11 cellular contexts compared by ENCODE assay signal in the genomic region with DNA sequence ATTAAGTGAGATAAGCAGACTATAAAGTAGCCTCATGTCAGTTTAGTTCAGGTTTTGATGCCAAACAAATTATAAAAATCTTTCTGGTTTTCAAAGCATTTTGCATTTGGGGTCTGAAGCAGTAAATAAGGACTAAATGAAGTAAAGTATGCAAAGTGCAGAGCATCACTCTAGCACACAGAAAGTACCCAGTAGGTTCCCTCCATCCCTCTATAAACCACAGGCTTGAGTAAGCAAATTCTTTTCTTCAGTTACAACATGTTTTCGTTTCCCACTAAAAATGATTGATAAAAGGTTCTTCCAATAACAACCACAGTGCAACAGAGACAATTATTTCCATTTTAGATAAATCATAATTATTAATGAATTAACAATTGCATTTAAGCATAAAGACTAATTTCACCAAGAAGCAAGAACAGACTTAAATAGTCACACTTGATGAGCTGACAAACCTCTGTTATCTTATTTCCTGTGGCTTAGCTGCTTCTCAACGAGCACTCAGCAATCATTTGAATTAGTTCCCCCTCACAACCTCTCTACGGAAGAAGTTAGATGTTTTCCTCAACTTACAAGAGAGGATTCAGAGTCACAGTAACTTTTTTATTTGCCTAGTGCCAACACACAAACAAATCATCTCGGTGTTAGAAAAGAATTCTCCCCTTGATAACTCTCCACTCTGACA.
A peak's percentile ranks its signal among the peaks of the same experiment; 100 is the strongest.
DNase-seq lines count a peak whose midpoint lies in the region; ATAC-seq, FAIRE-seq and TF ChIP-seq lines count a peak whose summit lies in the region.
"Had no signal": no experiment of that assay in that cellular context is flagged by ENCODE, and none has a peak within 500 bp of the region (broad histone marks: within the 10 kb centered on the region; RNA-seq: fewer than 3 reads in every experiment).

No MANE protein-coding gene starts in this region.

- H3K79me2 ChIP-seq in GM12878 (ENCODE audit: control insufficient read depth, insufficient read depth, low read length) = no peaks in the 10 kb centered on the region

- peak overlapping the region; percentile 8; the same call in 1 of the 2 replicates for H3K9ac ChIP-seq in GM12878 (ENCODE audit: control insufficient read depth, insufficient read depth, low read length)

- H3K4me3 Mint-ChIP-seq in mesothelial cell of epicardium = no peak overlapping the region

- TF ChIP-seq CTCF in GM13977 (IDR thresholded peaks at IDR 0.05; ENCODE audit: extremely low read depth, insufficient read depth, missing control alignments) = no peak
- TF ChIP-seq CTCF in GM12878 (IDR thresholded peaks at IDR 0.05 in 2 of 3, conservative IDR thresholded peaks at IDR 0.05 in 1 of 3; ENCODE audit: control insufficient read depth in 2 of 3, extremely low read depth in 1 of 3, insufficient read depth in 1 of 3, low read depth in 3 of 3, low read length in 3 of 3) = no peak
- no peak for TF ChIP-seq CTCF in mesothelial cell of epicardium (IDR thresholded peaks at IDR 0.05; ENCODE audit: unreplicated experiment)

- no peaks in the 10 kb centered on the region; the same call in 1 of the 3 replicates for H3K9me3 ChIP-seq in GM12878 (replicated peaks; ENCODE audit: control insufficient read depth, insufficient read depth, low read length)

- H3K27me3 Mint-ChIP-seq in mesothelial cell of epicardium (ENCODE audit: low read depth) = no peaks in the 10 kb centered on the region

- no peaks in the 10 kb centered on the region for H3K27me3 ChIP-seq in GM12878 (replicated peaks in 1 of 2; ENCODE audit: control insufficient read depth in 2 of 2, insufficient read depth in 2 of 2, low read length in 1 of 2)

- H3K36me3 Mint-ChIP-seq in mesothelial cell of epicardium = peaks cover 3% of the 10 kb centered on the region

- TF ChIP-seq EP300 in GM12878 (IDR thresholded peaks at IDR 0.05; ENCODE audit: borderline replicate concordance in 1 of 2, control insufficient read depth in 1 of 2, low read depth in 2 of 2, low read length in 2 of 2) = no peak

- BruUV-seq in GM12878 (replicated peaks; lab: Mats Ljungman, UMichigan) = no TSS peak

- peaks cover 2% of the 10 kb centered on the region for H3K4me1 Mint-ChIP-seq in mesothelial cell of epicardium

- intact Hi-C loops in GM12878 (cut with micrococcal nuclease; ENCODE audit: unreplicated experiment) = no loop called here

- 41% methylated on average over 4 of the region's 4 CpGs for WGBS in GM12878 (ENCODE audit: insufficient coverage, insufficient replicate concordance, low lambda C conversion rate, missing lambda C conversion rate)

- TF ChIP-seq RAD21 in GM12878 (IDR thresholded peaks at IDR 0.05; ENCODE audit: insufficient read depth, low read depth, low read length) = no peak

- ATAC-seq in GM21360 (IDR thresholded peaks at IDR 0.05; ENCODE audit: unreplicated experiment) (peak; percentile 38), HG03354 (IDR thresholded peaks at IDR 0.05; ENCODE audit: poor library complexity, severe bottlenecking, unreplicated experiment) (peak; percentile 67), GM12878 (peak; percentile 71), left lobe of liver (no peak)

- RAD21 ChIA-PET in GM12878 (lab: Charles Lee; ENCODE audit: unreplicated experiment) = interaction anchor here (1.0 kb wide), 1 partner anchor 169 kb away, joined by 3 read pairs; no protein-coding TSS in a partner anchor

- in situ Hi-C loops in GM13977 (cut with MboI; ENCODE audit: low pct_unique_long_range_greater_than_20kb, low sequenced_read_pairs, unreplicated experiment) = no loop called here
- in situ Hi-C loops in GM12878 (cut with MboI) = no loop called here

- POLR2A ChIA-PET in GM12878 (lab: Charles Lee) = no interaction called here

- SMC1A ChIA-PET in GM12878 (lab: Charles Lee; ENCODE audit: uncharacterized antibody, unreplicated experiment) = no interaction called here

- H3K4me1 ChIP-seq in GM12878 (ENCODE audit: control insufficient read depth, insufficient read depth, low read length) = peaks cover 22% of the 10 kb centered on the region

- H3K27ac ChIP-seq in GM12878 (ENCODE audit: control insufficient read depth, insufficient read depth) = peak overlapping the region; percentile 62
- H3K27ac ChIP-seq: skin epidermis had no signal

- no peak for TF ChIP-seq POLR2A in GM12878 (IDR thresholded peaks at IDR 0.05; ENCODE audit: low read depth, low read length)

- H3K9me3 Mint-ChIP-seq in mesothelial cell of epicardium = no peaks in the 10 kb centered on the region

- H4K20me1 ChIP-seq in GM12878 (ENCODE audit: control insufficient read depth, insufficient read depth) = no peaks in the 10 kb centered on the region

- peak overlapping the region; percentile 1 for H2AFZ ChIP-seq in GM12878 (ENCODE audit: control insufficient read depth, low read depth, low read length)

- H3K27ac Mint-ChIP-seq in mesothelial cell of epicardium = no peak overlapping the region

- H3K36me3 ChIP-seq in GM12878 (ENCODE audit: control insufficient read depth in 2 of 2, insufficient read depth in 2 of 2, low read length in 1 of 2) = peaks cover 0 to 5% of the 10 kb centered on the region in 2 experiments; a peak in 2 of 4 replicates

- peak; percentile 47 for FAIRE-seq in GM12878 (lab: Jason Lieb, UNC)

- H3K4me3 ChIP-seq in GM12878 = no peak overlapping the region
- H3K4me3 ChIP-seq: skin epidermis had no signal

- peak; percentile 25 for DNase-seq in GM13977 (ENCODE audit: low spot score)
- peak; percentile 24 for DNase-seq in GM12878 (ENCODE audit: low read depth, low spot score)
- DNase-seq in GOT3 (lab: John Stamatoyannopoulos, UW) = no peak
- DNase-seq in left lobe of liver (ENCODE audit: low spot score) = no peak
- no peak for DNase-seq in hepatic stellate cell (ENCODE audit: low spot score)
- no peak for DNase-seq in mesothelial cell of epicardium (ENCODE audit: low spot score in 2 of 2, unreplicated experiment in 2 of 2)
- DNase-seq: activated gamma-delta T cell treated with Interleukin-2 at 50 U/mL for 16 hours, head of caudate nucleus had no signal

- peak overlapping the region; percentile 50 for H3K4me2 ChIP-seq in GM12878 (ENCODE audit: control insufficient read depth, insufficient read depth)

- CTCF ChIA-PET in GM12878 (lab: Yijun Ruan, JAX) = interaction anchor here (0.8 kb wide), 1 partner anchor 16 kb away, joined by 3 read pairs; no protein-coding TSS in a partner anchor

TF ChIP-seq in GM12878, 131 proteins besides CTCF, POLR2A, EP300 and RAD21:
- TF ChIP-seq RUNX3 (IDR thresholded peaks at IDR 0.05; ENCODE audit: low read length) (peak; percentile 58), POU2F2 (IDR thresholded peaks at IDR 0.05; ENCODE audit: borderline replicate concordance, low read depth, low read length) (0 out of 3 replicates have a peak, but pooled peaks have one; percentile 11), ZNF24 (IDR thresholded peaks at IDR 0.05) (0 out of 2 replicates have a peak, but pooled peaks have one; percentile 37), EGR1 (IDR thresholded peaks at IDR 0.05; ENCODE audit: borderline replicate concordance in 1 of 2, low read depth in 2 of 2, low read length in 2 of 2) (no peak)

Comparison
In these comparisons a context has a peak if more than half of its experiments do, and no peak if none do; other contexts are left out.
1. DNase-seq: peak in GM13977 (single experiment) and GM12878 (single experiment); none in GOT3 (single experiment), left lobe of liver (single experiment), hepatic stellate cell (single experiment) and mesothelial cell of epicardium (0 of 2).